Comparison of ENCODE assay signal across 1 cellular context in genomic region chr3:156822626-156823260, GRCh38. TPM values are rescaled to one million over a fixed set of nuclear protein-coding genes. Genes with fewer than 3 reads are reported as not detected.
"Had no signal": no experiment of that assay in that cellular context is flagged by ENCODE, and none has a peak within 500 bp of the region (broad histone marks: within the 10 kb centered on the region; RNA-seq: fewer than 3 reads in every experiment).

No MANE protein-coding gene starts in this region.

RNA-seq across cellular contexts. Expression of gene LEKR1, which starts 3.4 kb away (rescaled TPM):
- total RNA-seq: SK-MEL-5 had no signal
